In genomic region chr6:44705611-44706010, GRCh38 we compare ENCODE assay signal across 26 cellular contexts.
"Had no signal": no experiment of that assay in that cellular context is flagged by ENCODE, and none has a peak within 500 bp of the region (broad histone marks: within the 10 kb centered on the region; RNA-seq: fewer than 3 reads in every experiment).

No MANE protein-coding gene starts in this region.

- H3K36me3 Mint-ChIP-seq: brain had no signal

- H3K27me3 Mint-ChIP-seq: activated CD4-positive, alpha-beta T cell treated with anti-CD3 and anti-CD28 coated beads for 36 hours; activated naive CD4-positive, alpha-beta T cell treated with anti-CD3 and anti-CD28 coated beads, Interleukin-2, amount 50 U/mL, for 24 hours; central memory CD8-positive, alpha-beta T cell had no signal

- H3K27me3 ChIP-seq: SJSA1 had no signal

- H3K36me3 ChIP-seq: SJSA1 had no signal

- DNase-seq: activated CD4-positive, alpha-beta T cell treated with anti-CD3 and anti-CD28 coated beads for 36 hours; activated CD4-positive, alpha-beta T cell treated with anti-CD3 and anti-CD28 coated beads, Interleukin-2, amount 50 U/mL, for 1 hour; activated CD8-positive, alpha-beta memory T cell treated with anti-CD3 and anti-CD28 coated beads, Interleukin-2, amount 50 U/mL, for 48 hours; activated CD8-positive, alpha-beta T cell treated with anti-CD3 and anti-CD28 coated beads, Interleukin-2, amount 10 ng/mL, durations not matched to agents 7 days and 5 days; activated effector memory CD4-positive, alpha-beta T cell treated with Interleukin-2 at 50 U/mL for 16 hours; activated naive CD4-positive, alpha-beta T cell; activated T-cell treated with anti-CD3 and anti-CD28 coated beads, Interleukin-2, amount 50 U/mL, for 1 hour; amygdala; Kasumi-1; NCI-H1092; NCI-H1417 treated with DMSO at 0.1 percent for 48 hours; NCI-H1694; NCI-H2029; NCI-H345; NCI-H510A; NCI-H526 treated with DMSO at 0.1 percent for 48 hours; PC-3; SHP77 had no signal

- ATAC-seq: activated CD4-positive, alpha-beta T cell treated with anti-CD3 and anti-CD28 coated beads for 36 hours; activated CD8-positive, alpha-beta T cell treated with anti-CD3 and anti-CD28 coated beads, Interleukin-2, amount 10 ng/mL, durations not matched to agents 7 days and 5 days; K562; PC-3 had no signal

- H3K4me1 Mint-ChIP-seq: central memory CD8-positive, alpha-beta T cell had no signal

- H3K9me3 ChIP-seq: SJSA1 had no signal

- H3K4me3 ChIP-seq: K562, SJSA1 had no signal

- H3K27ac ChIP-seq: SJSA1, VCaP had no signal

- H3K27ac Mint-ChIP-seq: activated CD8-positive, alpha-beta T cell treated with anti-CD3 and anti-CD28 coated beads, Interleukin-2, amount 10 ng/mL, durations not matched to agents 7 days and 5 days; activated naive CD4-positive, alpha-beta T cell treated with anti-CD3 and anti-CD28 coated beads, Interleukin-2, amount 50 U/mL, for 24 hours had no signal

- FAIRE-seq: astrocyte, K562, RCC 7860 had no signal

- H3K4me3 Mint-ChIP-seq: activated CD4-positive, alpha-beta T cell treated with anti-CD3 and anti-CD28 coated beads for 36 hours; activated CD8-positive, alpha-beta T cell treated with anti-CD3 and anti-CD28 coated beads, Interleukin-2, amount 10 ng/mL, durations not matched to agents 7 days and 5 days; activated naive CD4-positive, alpha-beta T cell treated with anti-CD3 and anti-CD28 coated beads, Interleukin-2, amount 50 U/mL, for 24 hours; brain; central memory CD8-positive, alpha-beta T cell had no signal
